ENCODE assay signal across 2 cellular contexts in the genomic region with DNA sequence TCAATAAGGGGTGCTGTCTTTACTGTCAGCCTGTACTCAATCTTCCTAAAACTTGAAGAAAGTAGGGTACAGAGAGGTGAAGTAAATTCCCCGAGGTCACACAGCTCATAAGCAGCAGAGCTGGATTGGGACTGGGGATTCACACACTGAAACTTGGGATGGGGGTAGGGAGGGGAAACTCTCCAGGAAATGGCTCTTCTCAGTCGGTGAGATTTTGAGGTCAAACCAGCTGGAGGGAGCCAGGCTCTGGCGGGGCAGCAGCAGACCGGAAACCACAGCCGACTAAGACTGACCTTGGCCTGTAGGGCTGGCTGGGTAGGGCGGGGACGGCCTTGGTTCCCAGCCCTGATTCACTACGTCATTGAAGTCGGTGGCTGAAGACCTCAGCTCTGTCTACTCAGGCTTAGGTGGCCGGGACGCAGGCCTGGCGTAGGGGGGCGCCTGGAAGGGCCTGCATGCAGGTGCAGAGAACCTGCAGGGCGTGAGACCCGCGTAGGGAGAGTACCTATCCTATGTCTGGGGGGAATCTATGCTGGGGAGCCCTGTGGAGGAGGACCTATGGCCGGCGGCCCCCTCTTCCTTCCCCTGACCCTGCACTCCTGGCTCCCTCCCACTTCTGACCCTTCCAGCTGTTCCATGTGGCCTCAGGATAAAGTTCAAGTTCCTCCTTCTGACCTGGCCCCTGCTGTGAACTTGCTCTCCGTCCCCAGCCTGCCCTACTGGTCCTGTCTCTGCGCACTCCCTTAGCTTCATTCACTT.
TF ChIP-seq lines count a peak whose summit lies in the region.

No MANE protein-coding gene starts in this region.

TF ChIP-seq in HCT116, 20 proteins besides CTCF, POLR2A, EP300 and RAD21:
- TF ChIP-seq POLR2AphosphoS5 (IDR thresholded peaks at IDR 0.05; ENCODE audit: low read depth, low read length) (no peak), YY1 (IDR thresholded peaks at IDR 0.05; ENCODE audit: extremely low read depth, insufficient replicate concordance, low read depth, low read length) (no peak), JUND (IDR thresholded peaks at IDR 0.05) (no peak), ZFX (IDR thresholded peaks at IDR 0.05) (no peak), TCF7L2 (IDR thresholded peaks at IDR 0.05; ENCODE audit: borderline replicate concordance, extremely low read depth, insufficient read depth, insufficient read length) (no peak), EZH2phosphoT487 (IDR thresholded peaks at IDR 0.05; ENCODE audit: borderline replicate concordance) (no peak), MAX (IDR thresholded peaks at IDR 0.05) (no peak), FOSL1 (IDR thresholded peaks at IDR 0.05; ENCODE audit: low read depth) (no peak), CEBPB (IDR thresholded peaks at IDR 0.05; ENCODE audit: low read depth) (no peak), CBX3 (IDR thresholded peaks at IDR 0.05; ENCODE audit: low read depth) (no peak), EZH2 (IDR thresholded peaks at IDR 0.05) (no peak)
- TF ChIP-seq, protein P1, sequence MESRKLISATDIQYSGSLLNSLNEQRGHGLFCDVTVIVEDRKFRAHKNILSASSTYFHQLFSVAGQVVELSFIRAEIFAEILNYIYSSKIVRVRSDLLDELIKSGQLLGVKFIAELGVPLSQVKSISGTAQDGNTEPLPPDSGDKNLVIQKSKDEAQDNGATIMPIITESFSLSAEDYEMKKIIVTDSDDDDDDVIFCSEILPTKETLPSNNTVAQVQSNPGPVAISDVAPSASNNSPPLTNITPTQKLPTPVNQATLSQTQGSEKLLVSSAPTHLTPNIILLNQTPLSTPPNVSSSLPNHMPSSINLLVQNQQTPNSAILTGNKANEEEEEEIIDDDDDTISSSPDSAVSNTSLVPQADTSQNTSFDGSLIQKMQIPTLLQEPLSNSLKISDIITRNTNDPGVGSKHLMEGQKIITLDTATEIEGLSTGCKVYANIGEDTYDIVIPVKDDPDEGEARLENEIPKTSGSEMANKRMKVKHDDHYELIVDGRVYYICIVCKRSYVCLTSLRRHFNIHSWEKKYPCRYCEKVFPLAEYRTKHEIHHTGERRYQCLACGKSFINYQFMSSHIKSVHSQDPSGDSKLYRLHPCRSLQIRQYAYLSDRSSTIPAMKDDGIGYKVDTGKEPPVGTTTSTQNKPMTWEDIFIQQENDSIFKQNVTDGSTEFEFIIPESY (IDR thresholded peaks at IDR 0.05; ENCODE audit: extremely low read depth, insufficient replicate concordance, low read length), result no peak
- TF ChIP-seq, protein P2, sequence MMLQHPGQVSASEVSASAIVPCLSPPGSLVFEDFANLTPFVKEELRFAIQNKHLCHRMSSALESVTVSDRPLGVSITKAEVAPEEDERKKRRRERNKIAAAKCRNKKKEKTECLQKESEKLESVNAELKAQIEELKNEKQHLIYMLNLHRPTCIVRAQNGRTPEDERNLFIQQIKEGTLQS (IDR thresholded peaks at IDR 0.05), result no peak

TF ChIP-seq in HepG2, 621 proteins besides CTCF, POLR2A, EP300 and RAD21 (continues in another document):
- TF ChIP-seq ZNF543 (CRISPR knock-in tag; IDR thresholded peaks at IDR 0.05), result 0 out of 2 replicates have a peak, but pooled peaks have one; percentile 50
- 0 out of 2 replicates have a peak, but pooled peaks have one; percentile 34 for TF ChIP-seq ZNF317 (CRISPR knock-in tag; IDR thresholded peaks at IDR 0.05)
- TF ChIP-seq, protein P3, sequence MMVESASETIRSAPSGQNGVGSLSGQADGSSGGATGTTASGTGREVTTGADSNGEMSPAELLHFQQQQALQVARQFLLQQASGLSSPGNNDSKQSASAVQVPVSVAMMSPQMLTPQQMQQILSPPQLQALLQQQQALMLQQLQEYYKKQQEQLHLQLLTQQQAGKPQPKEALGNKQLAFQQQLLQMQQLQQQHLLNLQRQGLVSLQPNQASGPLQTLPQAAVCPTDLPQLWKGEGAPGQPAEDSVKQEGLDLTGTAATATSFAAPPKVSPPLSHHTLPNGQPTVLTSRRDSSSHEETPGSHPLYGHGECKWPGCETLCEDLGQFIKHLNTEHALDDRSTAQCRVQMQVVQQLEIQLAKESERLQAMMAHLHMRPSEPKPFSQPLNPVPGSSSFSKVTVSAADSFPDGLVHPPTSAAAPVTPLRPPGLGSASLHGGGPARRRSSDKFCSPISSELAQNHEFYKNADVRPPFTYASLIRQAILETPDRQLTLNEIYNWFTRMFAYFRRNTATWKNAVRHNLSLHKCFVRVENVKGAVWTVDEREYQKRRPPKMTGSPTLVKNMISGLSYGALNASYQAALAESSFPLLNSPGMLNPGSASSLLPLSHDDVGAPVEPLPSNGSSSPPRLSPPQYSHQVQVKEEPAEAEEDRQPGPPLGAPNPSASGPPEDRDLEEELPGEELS (CRISPR knock-in tag; IDR thresholded peaks at IDR 0.05), result peak; percentile 61
- 0 out of 2 replicates have a peak, but pooled peaks have one; percentile 46 for TF ChIP-seq ZHX2 (IDR thresholded peaks at IDR 0.05; ENCODE audit: low read depth)
- no peak for TF ChIP-seq ZHX2 (CRISPR knock-in tag; IDR thresholded peaks at IDR 0.05; ENCODE audit: borderline replicate concordance)
- TF ChIP-seq ADNP (CRISPR knock-in tag; IDR thresholded peaks at IDR 0.05), result no peak
- TF ChIP-seq PHF5A (CRISPR knock-in tag; IDR thresholded peaks at IDR 0.05; ENCODE audit: low read depth, unreplicated experiment), result no peak
- peak; percentile 79 for TF ChIP-seq PPARG (CRISPR knock-in tag; conservative IDR thresholded peaks at IDR 0.05)
- 0 out of 2 replicates have a peak, but pooled peaks have one; percentile 26 for TF ChIP-seq ZNF329 (CRISPR knock-in tag; IDR thresholded peaks at IDR 0.05; ENCODE audit: low read depth)
- no peak for TF ChIP-seq ZNF781 (CRISPR knock-in tag; IDR thresholded peaks at IDR 0.05; ENCODE audit: borderline replicate concordance, not compliant biosample characterization)
- peak; percentile 61 for TF ChIP-seq ATF7 (IDR thresholded peaks at IDR 0.05)
- TF ChIP-seq ATF7 (CRISPR knock-in tag; IDR thresholded peaks at IDR 0.05), result peak; percentile 74; the same call in 1 of the 2 replicates
- no peak for TF ChIP-seq RBAK (CRISPR knock-in tag; IDR thresholded peaks at IDR 0.05)
- TF ChIP-seq EZH2 (conservative IDR thresholded peaks at IDR 0.05; ENCODE audit: low read depth, low read length), result no peak
- TF ChIP-seq, protein P4, sequence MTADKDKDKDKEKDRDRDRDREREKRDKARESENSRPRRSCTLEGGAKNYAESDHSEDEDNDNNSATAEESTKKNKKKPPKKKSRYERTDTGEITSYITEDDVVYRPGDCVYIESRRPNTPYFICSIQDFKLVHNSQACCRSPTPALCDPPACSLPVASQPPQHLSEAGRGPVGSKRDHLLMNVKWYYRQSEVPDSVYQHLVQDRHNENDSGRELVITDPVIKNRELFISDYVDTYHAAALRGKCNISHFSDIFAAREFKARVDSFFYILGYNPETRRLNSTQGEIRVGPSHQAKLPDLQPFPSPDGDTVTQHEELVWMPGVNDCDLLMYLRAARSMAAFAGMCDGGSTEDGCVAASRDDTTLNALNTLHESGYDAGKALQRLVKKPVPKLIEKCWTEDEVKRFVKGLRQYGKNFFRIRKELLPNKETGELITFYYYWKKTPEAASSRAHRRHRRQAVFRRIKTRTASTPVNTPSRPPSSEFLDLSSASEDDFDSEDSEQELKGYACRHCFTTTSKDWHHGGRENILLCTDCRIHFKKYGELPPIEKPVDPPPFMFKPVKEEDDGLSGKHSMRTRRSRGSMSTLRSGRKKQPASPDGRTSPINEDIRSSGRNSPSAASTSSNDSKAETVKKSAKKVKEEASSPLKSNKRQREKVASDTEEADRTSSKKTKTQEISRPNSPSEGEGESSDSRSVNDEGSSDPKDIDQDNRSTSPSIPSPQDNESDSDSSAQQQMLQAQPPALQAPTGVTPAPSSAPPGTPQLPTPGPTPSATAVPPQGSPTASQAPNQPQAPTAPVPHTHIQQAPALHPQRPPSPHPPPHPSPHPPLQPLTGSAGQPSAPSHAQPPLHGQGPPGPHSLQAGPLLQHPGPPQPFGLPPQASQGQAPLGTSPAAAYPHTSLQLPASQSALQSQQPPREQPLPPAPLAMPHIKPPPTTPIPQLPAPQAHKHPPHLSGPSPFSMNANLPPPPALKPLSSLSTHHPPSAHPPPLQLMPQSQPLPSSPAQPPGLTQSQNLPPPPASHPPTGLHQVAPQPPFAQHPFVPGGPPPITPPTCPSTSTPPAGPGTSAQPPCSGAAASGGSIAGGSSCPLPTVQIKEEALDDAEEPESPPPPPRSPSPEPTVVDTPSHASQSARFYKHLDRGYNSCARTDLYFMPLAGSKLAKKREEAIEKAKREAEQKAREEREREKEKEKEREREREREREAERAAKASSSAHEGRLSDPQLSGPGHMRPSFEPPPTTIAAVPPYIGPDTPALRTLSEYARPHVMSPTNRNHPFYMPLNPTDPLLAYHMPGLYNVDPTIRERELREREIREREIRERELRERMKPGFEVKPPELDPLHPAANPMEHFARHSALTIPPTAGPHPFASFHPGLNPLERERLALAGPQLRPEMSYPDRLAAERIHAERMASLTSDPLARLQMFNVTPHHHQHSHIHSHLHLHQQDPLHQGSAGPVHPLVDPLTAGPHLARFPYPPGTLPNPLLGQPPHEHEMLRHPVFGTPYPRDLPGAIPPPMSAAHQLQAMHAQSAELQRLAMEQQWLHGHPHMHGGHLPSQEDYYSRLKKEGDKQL (CRISPR knock-in tag; IDR thresholded peaks at IDR 0.05; ENCODE audit: low read depth), result peak; percentile 62; the same call in 1 of the 2 replicates
- no peak for TF ChIP-seq JDP2 (CRISPR knock-in tag; IDR thresholded peaks at IDR 0.05; ENCODE audit: borderline replicate concordance)
- no peak for TF ChIP-seq FUBP1 (CRISPR knock-in tag; IDR thresholded peaks at IDR 0.05; ENCODE audit: borderline replicate concordance)
- TF ChIP-seq, protein P5, sequence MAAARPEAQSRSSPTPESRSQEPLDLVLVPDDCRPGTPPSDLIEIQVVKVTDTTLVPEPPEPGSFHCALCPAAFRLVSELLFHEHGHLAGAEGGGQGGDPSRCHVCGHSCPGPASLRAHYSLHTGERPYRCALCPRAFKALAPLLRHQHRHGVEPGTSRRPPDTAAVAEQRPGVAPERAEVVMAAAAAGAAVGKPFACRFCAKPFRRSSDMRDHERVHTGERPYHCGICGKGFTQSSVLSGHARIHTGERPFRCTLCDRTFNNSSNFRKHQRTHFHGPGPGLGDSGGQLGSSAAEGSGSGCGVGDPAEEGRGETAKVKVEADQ (CRISPR knock-in tag; IDR thresholded peaks at IDR 0.05; ENCODE audit: borderline replicate concordance), result no peak
- TF ChIP-seq KMT2A (CRISPR knock-in tag; IDR thresholded peaks at IDR 0.05), result no peak
